Comparison of ENCODE assay signal across 21 cellular contexts in genomic region chr15:29652595-29652994, GRCh38.
"Had no signal": no experiment of that assay in that cellular context is flagged by ENCODE, and none has a peak within 500 bp of the region (broad histone marks: within the 10 kb centered on the region; RNA-seq: fewer than 3 reads in every experiment).

No MANE protein-coding gene starts in this region.

- H3K4me1 ChIP-seq: esophagus muscularis mucosa, foreskin keratinocyte, gastroesophageal sphincter, heart left ventricle, spleen had no signal

- H3K27ac ChIP-seq: cardiac muscle cell, coronary artery, esophagus muscularis mucosa, foreskin keratinocyte, gastroesophageal sphincter, heart left ventricle, hepatocyte, skin epidermis, spleen, thoracic aorta had no signal

- DNase-seq: dermis blood vessel endothelial cell; effector memory CD4-positive, alpha-beta T cell; foreskin keratinocyte; left colon; mesenchymal stem cell; mucosa of descending colon; naive B cell; retina; spleen; stimulated activated CD4-positive, alpha-beta T cell treated with anti-CD3 and anti-CD28 coated beads, Interleukin-4, amount 100 ng/mL, for 4 hours; stimulated activated naive CD8-positive, alpha-beta T cell treated with anti-CD3 and anti-CD28 coated beads, Interleukin-15, Interleukin-2, amounts not matched to agents 100 U/mL and 50 U/mL, for 24 hours; trophoblast cell had no signal

- H3K4me3 ChIP-seq: cardiac muscle cell, coronary artery, esophagus muscularis mucosa, gastroesophageal sphincter, heart left ventricle, hepatocyte, mucosa of descending colon, skin epidermis, spleen, thoracic aorta had no signal

- H3K36me3 ChIP-seq: cardiac muscle cell, esophagus muscularis mucosa, gastroesophageal sphincter, heart left ventricle, spleen, thoracic aorta had no signal

- H3K27me3 ChIP-seq: cardiac muscle cell, foreskin keratinocyte, gastroesophageal sphincter, heart left ventricle, hepatocyte, spleen had no signal

- H3K9me3 ChIP-seq: heart left ventricle, mucosa of descending colon, thoracic aorta had no signal

- ATAC-seq: foreskin keratinocyte; gastroesophageal sphincter; left colon; mucosa of descending colon; stimulated activated memory B cell treated with anti-CD40 and anti-IgM and Interleukin-4, amounts not matched to agents 10 μg/mL and 1 μg/mL and 100 μg/mL, for 72 hours; stimulated activated naive CD8-positive, alpha-beta T cell treated with anti-CD3 and anti-CD28 coated beads, Interleukin-15, Interleukin-2, amounts not matched to agents 100 U/mL and 50 U/mL, for 24 hours had no signal
